Comparison of ENCODE assay signal across 14 cellular contexts in genomic region chr7:29204491-29205281, GRCh38.
"Had no signal": no experiment of that assay in that cellular context is flagged by ENCODE, and none has a peak within 500 bp of the region (broad histone marks: within the 10 kb centered on the region; RNA-seq: fewer than 3 reads in every experiment).

No MANE protein-coding gene starts in this region.

- H3K4me1 ChIP-seq: left lung had no signal

- H3K36me3 ChIP-seq: left lung, ovary had no signal

- H3K9me3 Mint-ChIP-seq: brain; central memory CD8-positive, alpha-beta T cell; dendritic cell treated with granulocyte-macrophage colony-stimulating factor and Interleukin-4, amounts not matched to agents 40 ng/mL and 50 ng/mL, for 4 days; memory B cell; neural crest cell had no signal

- H3K4me3 Mint-ChIP-seq: activated naive CD8-positive, alpha-beta T cell; brain; central memory CD8-positive, alpha-beta T cell; dendritic cell treated with granulocyte-macrophage colony-stimulating factor and Interleukin-4, amounts not matched to agents 40 ng/mL and 50 ng/mL, for 4 days; memory B cell; neural crest cell had no signal

- H3K27me3 Mint-ChIP-seq: central memory CD8-positive, alpha-beta T cell; dendritic cell treated with granulocyte-macrophage colony-stimulating factor and Interleukin-4, amounts not matched to agents 40 ng/mL and 50 ng/mL, for 4 days had no signal

- DNase-seq: activated CD4-positive, alpha-beta T cell treated with anti-CD3 and anti-CD28 coated beads, Interleukin-2, amount 50 U/mL, for 1 hour; activated effector memory CD4-positive, alpha-beta T cell treated with anti-CD3 and anti-CD28 coated beads, Interleukin-2, amount 50 U/mL, for 16 hours; activated T-cell treated with anti-CD3 and anti-CD28 coated beads, Interleukin-2, amount 50 U/mL, for 1 hour; amygdala; left lung; ovary; retina; stimulated activated CD4-positive, alpha-beta T cell treated with anti-CD3 and anti-CD28 coated beads, Interleukin-4, amount 100 ng/mL, for 4 hours had no signal

- H3K27ac Mint-ChIP-seq: activated naive CD8-positive, alpha-beta T cell; dendritic cell treated with granulocyte-macrophage colony-stimulating factor and Interleukin-4, amounts not matched to agents 40 ng/mL and 50 ng/mL, for 4 days; memory B cell had no signal

- H3K36me3 Mint-ChIP-seq: activated naive CD8-positive, alpha-beta T cell; brain; memory B cell had no signal

- H3K27me3 ChIP-seq: left lung, ovary had no signal

- H3K4me3 ChIP-seq: left lung, ovary had no signal

- H3K27ac ChIP-seq: left lung, ovary had no signal

- H3K9me3 ChIP-seq: left lung, ovary had no signal
